ENCODE assay signal across 10 cellular contexts in the genomic region with DNA sequence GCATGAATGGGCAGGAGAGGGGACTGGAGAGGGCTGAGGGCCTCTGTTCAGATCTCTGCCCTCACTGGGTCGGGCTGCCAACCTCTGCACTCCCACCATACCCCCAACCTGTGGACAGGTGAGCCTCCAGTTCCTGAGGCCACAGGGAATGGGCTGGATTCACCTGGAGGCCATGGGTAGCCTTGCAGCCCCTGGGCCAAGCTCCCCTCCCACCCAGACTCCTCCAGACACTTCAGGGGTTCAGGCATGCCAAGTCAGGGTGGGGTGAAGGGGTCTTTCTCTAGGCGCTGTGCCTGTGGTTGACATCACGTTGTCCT.
A peak's percentile ranks its signal among the peaks of the same experiment; 100 is the strongest.
DNase-seq lines count a peak whose midpoint lies in the region; ATAC-seq and TF ChIP-seq lines count a peak whose summit lies in the region.
"Had no signal": no experiment of that assay in that cellular context is flagged by ENCODE, and none has a peak within 500 bp of the region (broad histone marks: within the 10 kb centered on the region; RNA-seq: fewer than 3 reads in every experiment).

No MANE protein-coding gene starts in this region.

- peaks cover 40% of the 10 kb centered on the region for H3K4me1 Mint-ChIP-seq in activated naive CD8-positive, alpha-beta T cell treated with anti-CD3 and anti-CD28 coated beads, Interleukin-2, amount 10 ng/mL, durations not matched to agents 7 days and 5 days
- H3K4me1 Mint-ChIP-seq in activated naive CD8-positive, alpha-beta T cell treated with anti-CD3 and anti-CD28 coated beads for 36 hours: peaks cover 50% of the 10 kb centered on the region
- peaks cover 33 to 71% (median 70%) of the 10 kb centered on the region in 4 donors for H3K4me1 Mint-ChIP-seq in naive thymus-derived CD8-positive, alpha-beta T cell

- H3K4me3 ChIP-seq in coronary artery (no peak overlapping the region), upper lobe of left lung (no peak overlapping the region)

- H3K27me3 ChIP-seq in upper lobe of left lung: no peaks in the 10 kb centered on the region

- H3K9me3 Mint-ChIP-seq in activated naive CD8-positive, alpha-beta T cell treated with anti-CD3 and anti-CD28 coated beads, Interleukin-2, amount 10 ng/mL, durations not matched to agents 7 days and 5 days: no peaks in the 10 kb centered on the region
- no peaks in the 10 kb centered on the region for H3K9me3 Mint-ChIP-seq in activated naive CD8-positive, alpha-beta T cell treated with anti-CD3 and anti-CD28 coated beads for 36 hours
- H3K9me3 Mint-ChIP-seq in naive thymus-derived CD8-positive, alpha-beta T cell: no peaks in the 10 kb centered on the region
- H3K9me3 Mint-ChIP-seq: stimulated activated naive CD8-positive, alpha-beta T cell treated with anti-CD3 and anti-CD28 coated beads, Interleukin-15, Interleukin-2, amounts not matched to agents 100 ng/mL and 50 ng/mL, for 24 hours had no signal

- peaks cover 87 to 100% (median 94%) of the 10 kb centered on the region in 4 donors for H3K4me1 ChIP-seq in upper lobe of left lung

- ATAC-seq in activated naive CD8-positive, alpha-beta T cell treated with anti-CD3 and anti-CD28 coated beads, Interleukin-2, amount 10 ng/mL, durations not matched to agents 7 days and 5 days (ENCODE audit: low read depth): peak; percentile 2
- no peak for ATAC-seq in naive thymus-derived CD8-positive, alpha-beta T cell
- no peak for ATAC-seq in upper lobe of left lung (ENCODE audit: low FRiP score in 2 of 2)
- ATAC-seq in HG02973 (IDR thresholded peaks at IDR 0.05; ENCODE audit: unreplicated experiment): no peak

- no peak for TF ChIP-seq EP300 in upper lobe of left lung (IDR thresholded peaks at IDR 0.05)

- whole genome bisulfite sequencing in upper lobe of left lung, 2 donors: 39 to 40% methylated on average over 1 to 3 of the region's 3 CpGs

- TF ChIP-seq CTCF in coronary artery (IDR thresholded peaks at IDR 0.05): no peak
- TF ChIP-seq CTCF in upper lobe of left lung (IDR thresholded peaks at IDR 0.05): no peak

- no peaks in the 10 kb centered on the region for H3K36me3 Mint-ChIP-seq in activated naive CD8-positive, alpha-beta T cell treated with anti-CD3 and anti-CD28 coated beads, Interleukin-2, amount 10 ng/mL, durations not matched to agents 7 days and 5 days
- H3K36me3 Mint-ChIP-seq in activated naive CD8-positive, alpha-beta T cell treated with anti-CD3 and anti-CD28 coated beads for 36 hours: no peaks in the 10 kb centered on the region
- no peaks in the 10 kb centered on the region for H3K36me3 Mint-ChIP-seq in naive thymus-derived CD8-positive, alpha-beta T cell

- peak overlapping the region; percentile 89 for H3K27ac Mint-ChIP-seq in activated naive CD8-positive, alpha-beta T cell treated with anti-CD3 and anti-CD28 coated beads, Interleukin-2, amount 10 ng/mL, durations not matched to agents 7 days and 5 days
- H3K27ac Mint-ChIP-seq in activated naive CD8-positive, alpha-beta T cell treated with anti-CD3 and anti-CD28 coated beads for 36 hours: no peak overlapping the region
- peak overlapping the region in 9 of 10 donors; percentile 55 to 89 (median 84) for H3K27ac Mint-ChIP-seq in naive thymus-derived CD8-positive, alpha-beta T cell

- TF ChIP-seq POLR2A in upper lobe of left lung (IDR thresholded peaks at IDR 0.05): no peak

- POLR2A ChIA-PET in activated naive CD8-positive, alpha-beta T cell treated with anti-CD3 and anti-CD28 coated beads, Interleukin-2, amount 10 ng/mL, durations not matched to agents 7 days and 5 days (lab: Charles Lee): interaction anchor here (1.7 to 1.8 kb wide), 2 partner anchors 9 to 12 kb away, joined by 4 to 6 read pairs; no protein-coding TSS in a partner anchor
- POLR2A ChIA-PET in naive thymus-derived CD8-positive, alpha-beta T cell (lab: Charles Lee): interaction anchor here (0.6 to 3.4 kb wide), 5 partner anchors 9 to 1319 kb away, joined by 3 to 13 read pairs (median 5); no protein-coding TSS in a partner anchor

- no peak for DNase-seq in activated naive CD8-positive, alpha-beta T cell treated with anti-CD3 and anti-CD28 coated beads, Interleukin-2, amount 10 ng/mL, durations not matched to agents 7 days and 5 days
- no peak for DNase-seq in activated naive CD8-positive, alpha-beta T cell treated with anti-CD3 and anti-CD28 coated beads for 36 hours
- DNase-seq in coronary artery (ENCODE audit: low spot score) (no peak), upper lobe of left lung (no peak), KG1 (lab: John Stamatoyannopoulos, UW) (no peak), inferior parietal cortex (ENCODE audit: extremely low spot score) (no peak)
- no peak for DNase-seq in naive thymus-derived CD8-positive, alpha-beta T cell

- peak overlapping the region; percentile 81 to 91 for H3K27ac ChIP-seq in coronary artery
- H3K27ac ChIP-seq in upper lobe of left lung: peak overlapping the region; percentile 92 to 96 (median 94)

- no peaks in the 10 kb centered on the region for H3K9me3 ChIP-seq in upper lobe of left lung

- no peaks in the 10 kb centered on the region for H3K36me3 ChIP-seq in upper lobe of left lung

- no peaks in the 10 kb centered on the region for H3K27me3 Mint-ChIP-seq in activated naive CD8-positive, alpha-beta T cell treated with anti-CD3 and anti-CD28 coated beads, Interleukin-2, amount 10 ng/mL, durations not matched to agents 7 days and 5 days
- no peaks in the 10 kb centered on the region for H3K27me3 Mint-ChIP-seq in activated naive CD8-positive, alpha-beta T cell treated with anti-CD3 and anti-CD28 coated beads for 36 hours
- no peaks in the 10 kb centered on the region for H3K27me3 Mint-ChIP-seq in naive thymus-derived CD8-positive, alpha-beta T cell
- H3K27me3 Mint-ChIP-seq: progenitor cell of endocrine pancreas; stimulated activated naive CD8-positive, alpha-beta T cell treated with anti-CD3 and anti-CD28 coated beads, Interleukin-15, Interleukin-2, amounts not matched to agents 100 ng/mL and 50 ng/mL, for 24 hours had no signal

- no peak overlapping the region for H3K4me3 Mint-ChIP-seq in activated naive CD8-positive, alpha-beta T cell treated with anti-CD3 and anti-CD28 coated beads, Interleukin-2, amount 10 ng/mL, durations not matched to agents 7 days and 5 days
- no peak overlapping the region for H3K4me3 Mint-ChIP-seq in activated naive CD8-positive, alpha-beta T cell treated with anti-CD3 and anti-CD28 coated beads for 36 hours
- H3K4me3 Mint-ChIP-seq in naive thymus-derived CD8-positive, alpha-beta T cell: peak overlapping the region in 5 of 10 donors; percentile 43 to 69 (median 51)
- H3K4me3 Mint-ChIP-seq: stimulated activated naive CD8-positive, alpha-beta T cell treated with anti-CD3 and anti-CD28 coated beads, Interleukin-15, Interleukin-2, amounts not matched to agents 100 ng/mL and 50 ng/mL, for 24 hours had no signal
